In genomic region chr9:19493174-19493811, GRCh38 we compare ENCODE assay signal across 8 cellular contexts.
DNase-seq lines count a peak whose midpoint lies in the region; ATAC-seq and TF ChIP-seq lines count a peak whose summit lies in the region.

No MANE protein-coding gene starts in this region.

- DNase-seq in AG09309 (ENCODE audit: low read depth) (peak; percentile 54), NCI-H2196 (lab: John Stamatoyannopoulos, UW; ENCODE audit: unreplicated experiment) (peak; percentile 63), medulla oblongata (ENCODE audit: extremely low spot score) (peak; percentile 93)
- DNase-seq in activated CD4-positive, alpha-beta T cell treated with anti-CD3 and anti-CD28 coated beads, Interleukin-2, amount 10 ng/mL, durations not matched to agents 7 days and 5 days, result peak; percentile 50
- DNase-seq in stimulated activated effector memory CD8-positive, alpha-beta T cell treated with anti-CD3 and anti-CD28 coated beads, Interleukin-12 subunit alpha, Interleukin-12 subunit beta, amount 100 ng/mL, for 72 hours (ENCODE audit: low spot score in 2 of 2), result peak; percentile 20 to 72

- POLR2A ChIA-PET in activated CD4-positive, alpha-beta T cell treated with anti-CD3 and anti-CD28 coated beads, Interleukin-2, amount 10 ng/mL, durations not matched to agents 7 days and 5 days (lab: Charles Lee), result no interaction called here

- H3K27ac ChIP-seq in duodenal mucosa (ENCODE audit: low read depth, low read length), result peak overlapping the region; percentile 36

- peaks cover 2% of the 10 kb centered on the region for H3K27me3 Mint-ChIP-seq in activated CD4-positive, alpha-beta T cell treated with anti-CD3 and anti-CD28 coated beads, Interleukin-2, amount 10 ng/mL, durations not matched to agents 7 days and 5 days

- H3K4me1 Mint-ChIP-seq in activated CD4-positive, alpha-beta T cell treated with anti-CD3 and anti-CD28 coated beads, Interleukin-2, amount 10 ng/mL, durations not matched to agents 7 days and 5 days, result peaks cover 9% of the 10 kb centered on the region
- H3K4me1 Mint-ChIP-seq in stimulated activated effector memory CD8-positive, alpha-beta T cell treated with anti-CD3 and anti-CD28 coated beads, Interleukin-12 subunit alpha, Interleukin-12 subunit beta, amount 100 ng/mL, for 72 hours, result peaks cover 17% of the 10 kb centered on the region

- H3K9me3 ChIP-seq in duodenal mucosa (ENCODE audit: control insufficient read depth in 1 of 2, low read length in 2 of 2), result no peaks in the 10 kb centered on the region

- CTCF ChIA-PET in activated CD4-positive, alpha-beta T cell treated with anti-CD3 and anti-CD28 coated beads, Interleukin-2, amount 10 ng/mL, durations not matched to agents 7 days and 5 days (lab: Charles Lee), result interaction anchor here (1.4 kb wide), 1 partner anchor 15 kb away, joined by 3 read pairs; no protein-coding TSS in a partner anchor

- TF ChIP-seq CTCF in AG09309 (IDR thresholded peaks at IDR 0.05; ENCODE audit: control insufficient read depth, insufficient read depth, low read depth, low read length, missing control alignments), result peak; percentile 81

- H3K4me3 ChIP-seq in AG09309 (ENCODE audit: control insufficient read depth, low read depth, low read length) (peak overlapping the region; percentile 68), duodenal mucosa (ENCODE audit: low read depth in 1 of 2, low read length in 2 of 2) (peak overlapping the region; percentile 35 to 43)

- peak overlapping the region in 1 of 2 donors; percentile 4 for H3K9ac ChIP-seq in duodenal mucosa (ENCODE audit: low read depth in 1 of 2, low read length in 2 of 2)

- H3K27ac Mint-ChIP-seq in activated CD4-positive, alpha-beta T cell treated with anti-CD3 and anti-CD28 coated beads, Interleukin-2, amount 10 ng/mL, durations not matched to agents 7 days and 5 days, result no peak overlapping the region
- H3K27ac Mint-ChIP-seq in stimulated activated effector memory CD8-positive, alpha-beta T cell treated with anti-CD3 and anti-CD28 coated beads, Interleukin-12 subunit alpha, Interleukin-12 subunit beta, amount 100 ng/mL, for 72 hours, result no peak overlapping the region

- no peaks in the 10 kb centered on the region for H3K36me3 Mint-ChIP-seq in activated CD4-positive, alpha-beta T cell treated with anti-CD3 and anti-CD28 coated beads, Interleukin-2, amount 10 ng/mL, durations not matched to agents 7 days and 5 days (ENCODE audit: low read depth)
- H3K36me3 Mint-ChIP-seq in stimulated activated effector memory CD8-positive, alpha-beta T cell treated with anti-CD3 and anti-CD28 coated beads, Interleukin-12 subunit alpha, Interleukin-12 subunit beta, amount 100 ng/mL, for 72 hours, result no peaks in the 10 kb centered on the region

- H3K4me3 Mint-ChIP-seq in activated CD4-positive, alpha-beta T cell treated with anti-CD3 and anti-CD28 coated beads, Interleukin-2, amount 10 ng/mL, durations not matched to agents 7 days and 5 days, result no peak overlapping the region
- peak overlapping the region; percentile 55 for H3K4me3 Mint-ChIP-seq in stimulated activated effector memory CD8-positive, alpha-beta T cell treated with anti-CD3 and anti-CD28 coated beads, Interleukin-12 subunit alpha, Interleukin-12 subunit beta, amount 100 ng/mL, for 72 hours

- H3K27me3 ChIP-seq in duodenal mucosa (ENCODE audit: control insufficient read depth in 1 of 2, insufficient read depth in 2 of 2, low read length in 2 of 2), result peaks cover 0 to 5% of the 10 kb centered on the region in 2 donors

- H3K4me1 ChIP-seq in duodenal mucosa (ENCODE audit: control insufficient read depth in 1 of 2, insufficient read depth in 2 of 2, low read length in 2 of 2), result no peaks in the 10 kb centered on the region

- no peaks in the 10 kb centered on the region for H3K9me3 Mint-ChIP-seq in activated CD4-positive, alpha-beta T cell treated with anti-CD3 and anti-CD28 coated beads, Interleukin-2, amount 10 ng/mL, durations not matched to agents 7 days and 5 days
- H3K9me3 Mint-ChIP-seq in stimulated activated effector memory CD8-positive, alpha-beta T cell treated with anti-CD3 and anti-CD28 coated beads, Interleukin-12 subunit alpha, Interleukin-12 subunit beta, amount 100 ng/mL, for 72 hours, result no peaks in the 10 kb centered on the region

- no peaks in the 10 kb centered on the region for H3K36me3 ChIP-seq in duodenal mucosa (ENCODE audit: control insufficient read depth in 1 of 2, insufficient read depth in 2 of 2, low read length in 2 of 2)

- peak; percentile 46 for ATAC-seq in GM18519 (IDR thresholded peaks at IDR 0.05; ENCODE audit: low FRiP score, unreplicated experiment)
- peak; percentile 61 for ATAC-seq in HG03060 (IDR thresholded peaks at IDR 0.05; ENCODE audit: low read depth, unreplicated experiment)
- ATAC-seq in stimulated activated effector memory CD8-positive, alpha-beta T cell treated with anti-CD3 and anti-CD28 coated beads, Interleukin-12 subunit alpha, Interleukin-12 subunit beta, amount 100 ng/mL, for 72 hours, result peak; percentile 57

Comparison
In these comparisons a context has a peak if more than half of its experiments do, and no peak if none do; other contexts are left out.
1. Peak in every context shown above with its lines: DNase-seq, ATAC-seq, H3K4me3 ChIP-seq and H3K27ac ChIP-seq.